Comparison of ENCODE assay signal across 15 cellular contexts in the genomic region with DNA sequence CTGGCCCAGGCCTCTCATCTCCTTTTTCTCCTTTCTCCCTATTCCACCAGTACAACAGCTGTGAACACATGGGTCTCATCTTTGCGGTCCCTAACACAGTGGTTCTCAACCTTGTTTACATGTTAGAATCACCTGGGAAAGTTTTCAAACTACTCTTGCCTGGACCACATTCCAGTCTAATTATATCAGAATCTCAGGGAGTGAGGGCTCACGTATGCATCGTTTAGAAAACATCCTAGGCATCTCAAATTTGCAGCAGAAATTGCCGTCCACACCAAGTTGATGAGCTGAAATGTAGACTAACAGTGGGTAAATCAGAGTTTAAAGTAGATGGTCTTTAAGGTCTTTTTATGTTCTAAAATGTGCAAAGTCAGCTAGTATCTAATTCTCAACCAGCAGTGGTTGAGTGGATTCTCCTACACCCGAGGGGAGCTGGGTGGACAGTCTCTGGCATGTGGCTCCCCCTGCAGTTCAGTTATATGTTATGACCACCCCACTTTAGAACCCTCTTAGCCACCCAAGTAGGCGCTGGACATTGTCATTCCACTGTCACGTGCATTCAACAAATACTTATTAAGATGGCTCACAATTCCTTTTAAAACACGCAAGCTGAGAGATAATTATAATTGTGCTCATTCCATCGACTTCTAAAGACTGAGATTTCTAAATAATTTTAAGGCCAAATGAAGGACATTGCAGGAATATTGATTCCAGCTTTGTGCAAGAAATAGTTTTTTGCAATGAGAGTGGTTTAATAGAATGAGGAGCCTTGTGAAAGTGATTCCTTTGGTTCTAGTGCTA. TPM values are rescaled to one million over a fixed set of nuclear protein-coding genes. Genes with fewer than 3 reads are reported as not detected.
A peak's percentile ranks its signal among the peaks of the same experiment; 100 is the strongest.
DNase-seq lines count a peak whose midpoint lies in the region; ATAC-seq and TF ChIP-seq lines count a peak whose summit lies in the region.
"Not testable (repeated sequence)": the region's sequence is repeated elsewhere in the genome, so short reads cannot be mapped to it uniquely, and the experiment has no call there.
"Had no signal": no experiment of that assay in that cellular context is flagged by ENCODE, and none has a peak within 500 bp of the region (broad histone marks: within the 10 kb centered on the region; RNA-seq: fewer than 3 reads in every experiment).

No MANE protein-coding gene starts in this region.

- not testable (repeated sequence) for H3K9ac ChIP-seq in OCI-LY3 (ENCODE audit: low read length)

- peak; percentile 48 for ATAC-seq in activated CD8-positive, alpha-beta T cell treated with anti-CD3 and anti-CD28 coated beads for 36 hours
- peak; percentile 45 for ATAC-seq in stimulated activated naive CD8-positive, alpha-beta T cell treated with anti-CD3 and anti-CD28 coated beads, Interleukin-15, amount 100 ng/mL, for 72 hours

- H3K4me1 ChIP-seq in BE2C; OCI-LY3 (ENCODE audit: low read length); cardiac muscle cell (ENCODE audit: low read depth): not testable (repeated sequence)

- H3K79me2 ChIP-seq in OCI-LY3 (ENCODE audit: low read length) = not testable (repeated sequence)

- not testable (repeated sequence) for H3K4me2 ChIP-seq in OCI-LY3 (ENCODE audit: low read length)

- H3K9me3 Mint-ChIP-seq in activated CD8-positive, alpha-beta T cell treated with anti-CD3 and anti-CD28 coated beads for 36 hours; chondrocyte (ENCODE audit: low read depth); mesothelial cell of epicardium; stimulated activated naive CD8-positive, alpha-beta T cell treated with anti-CD3 and anti-CD28 coated beads, Interleukin-15, amount 100 ng/mL, for 72 hours: not testable (repeated sequence)

- H3K4me3 Mint-ChIP-seq in activated CD8-positive, alpha-beta T cell treated with anti-CD3 and anti-CD28 coated beads for 36 hours; chondrocyte (ENCODE audit: unreplicated experiment); mesothelial cell of epicardium; stimulated activated naive CD8-positive, alpha-beta T cell treated with anti-CD3 and anti-CD28 coated beads, Interleukin-15, amount 100 ng/mL, for 72 hours: not testable (repeated sequence)

- H4K20me1 ChIP-seq in OCI-LY3 (ENCODE audit: insufficient read depth, low read length) = not testable (repeated sequence)

- H3K4me3 ChIP-seq in BE2C (ENCODE audit: low read depth, low read length); GM12875 (ENCODE audit: low read depth, low read length); OCI-LY3 (ENCODE audit: low read length); cardiac muscle cell: not testable (repeated sequence)

- DNase-seq in BE2C; activated CD8-positive, alpha-beta T cell treated with anti-CD3 and anti-CD28 coated beads for 36 hours; chondrocyte (ENCODE audit: low spot score); mesothelial cell of epicardium (ENCODE audit: low spot score in 2 of 2, unreplicated experiment in 2 of 2); stimulated activated naive CD8-positive, alpha-beta T cell treated with anti-CD3 and anti-CD28 coated beads, Interleukin-15, amount 100 ng/mL, for 72 hours: not testable (repeated sequence)
- peak; percentile 12 to 14 for DNase-seq in cardiac muscle cell (ENCODE audit: low read depth in 1 of 2, low spot score in 1 of 2)

- not testable (repeated sequence) for H3K9me3 ChIP-seq in BE2C; OCI-LY3 (ENCODE audit: insufficient read depth, low read length); cardiac muscle cell (ENCODE audit: low read depth)

- TF ChIP-seq CTCF in BE2C (IDR thresholded peaks at IDR 0.05; ENCODE audit: low read depth, low read length) (peak; percentile 38), GM12875 (IDR thresholded peaks at IDR 0.05; ENCODE audit: borderline replicate concordance, insufficient read depth, low read depth, low read length) (peak; percentile 9; the same call in 1 of the 2 replicates), OCI-LY3 (IDR thresholded peaks at IDR 0.05; ENCODE audit: low read depth, low read length) (peak; percentile 18; the same call in 1 of the 2 replicates), chondrocyte (IDR thresholded peaks at IDR 0.05) (peak; percentile 52), cardiac muscle cell (IDR thresholded peaks at IDR 0.05; ENCODE audit: low read depth, low read length) (peak; percentile 25), mesothelial cell of epicardium (IDR thresholded peaks at IDR 0.05; ENCODE audit: unreplicated experiment) (peak; percentile 21)
- not testable (repeated sequence) for TF ChIP-seq CTCF in activated CD8-positive, alpha-beta T cell treated with anti-CD3 and anti-CD28 coated beads for 36 hours (IDR thresholded peaks at IDR 0.05)

- H3K27ac ChIP-seq in OCI-LY3 (ENCODE audit: low read length); cardiac muscle cell: not testable (repeated sequence)

- H3K27ac Mint-ChIP-seq in activated CD8-positive, alpha-beta T cell treated with anti-CD3 and anti-CD28 coated beads for 36 hours; stimulated activated naive CD8-positive, alpha-beta T cell treated with anti-CD3 and anti-CD28 coated beads, Interleukin-15, amount 100 ng/mL, for 72 hours: not testable (repeated sequence)
- H3K27ac Mint-ChIP-seq in chondrocyte (ENCODE audit: unreplicated experiment) (peak overlapping the region; percentile 49), mesothelial cell of epicardium (peak overlapping the region; percentile 90)

- H3K27me3 ChIP-seq in BE2C; OCI-LY3 (ENCODE audit: low read depth, low read length); cardiac muscle cell: not testable (repeated sequence)

- intact Hi-C loops in activated CD8-positive, alpha-beta T cell treated with anti-CD3 and anti-CD28 coated beads for 36 hours (cut with micrococcal nuclease) = not testable (repeated sequence)

- POLR2A ChIA-PET in activated CD8-positive, alpha-beta T cell treated with anti-CD3 and anti-CD28 coated beads for 36 hours (lab: Charles Lee) = interaction anchor here (1.6 kb wide), 1 partner anchor 10 kb away, joined by 4 read pairs; no protein-coding TSS in a partner anchor

- not testable (repeated sequence) for H2AFZ ChIP-seq in OCI-LY3 (ENCODE audit: low read depth, low read length)

- not testable (repeated sequence) for H3K4me1 Mint-ChIP-seq in activated CD8-positive, alpha-beta T cell treated with anti-CD3 and anti-CD28 coated beads for 36 hours (ENCODE audit: low read depth); stimulated activated naive CD8-positive, alpha-beta T cell treated with anti-CD3 and anti-CD28 coated beads, Interleukin-15, amount 100 ng/mL, for 72 hours
- H3K4me1 Mint-ChIP-seq in chondrocyte (ENCODE audit: low read depth) (peaks cover 11% of the 10 kb centered on the region), mesothelial cell of epicardium (peaks cover 17% of the 10 kb centered on the region)

- CTCF ChIA-PET in activated CD8-positive, alpha-beta T cell treated with anti-CD3 and anti-CD28 coated beads for 36 hours (lab: Charles Lee) = interaction anchor here (0.5 to 1.8 kb wide), 10 partner anchors 9 to 77 kb away, joined by 3 to 8 read pairs (median 3); no protein-coding TSS in a partner anchor

- H3K36me3 Mint-ChIP-seq in activated CD8-positive, alpha-beta T cell treated with anti-CD3 and anti-CD28 coated beads for 36 hours (ENCODE audit: low read depth); chondrocyte (ENCODE audit: low read depth); mesothelial cell of epicardium: not testable (repeated sequence)

- H3K27me3 Mint-ChIP-seq in activated CD8-positive, alpha-beta T cell treated with anti-CD3 and anti-CD28 coated beads for 36 hours; chondrocyte (ENCODE audit: low read depth); mesothelial cell of epicardium (ENCODE audit: low read depth); stimulated activated naive CD8-positive, alpha-beta T cell treated with anti-CD3 and anti-CD28 coated beads, Interleukin-15, amount 100 ng/mL, for 72 hours: not testable (repeated sequence)

- not testable (repeated sequence) for H3K36me3 ChIP-seq in BE2C; OCI-LY3 (replicated peaks; ENCODE audit: low read depth, low read length); cardiac muscle cell

RNA-seq across cellular contexts. Expression of gene CSH2, which starts 3.8 kb away (rescaled TPM):
- polyA plus RNA-seq in BE2C (2012; ENCODE audit: insufficient read depth, insufficient read length, low read depth) = not detected
- not detected for total RNA-seq in activated CD8-positive, alpha-beta T cell treated with anti-CD3 and anti-CD28 coated beads for 36 hours
- 6.9 TPM in 1 of 3 replicates, not detected in the others for total RNA-seq in chondrocyte
- total RNA-seq in cardiac muscle cell = not detected in 2 replicates
- not detected in 2 replicates for polyA plus RNA-seq in cardiac muscle cell
- 0.43 to 0.66 TPM in 2 of 3 replicates, not detected in the other for total RNA-seq in mesothelial cell of epicardium
- total RNA-seq: activated CD4-positive, alpha-beta T cell treated with anti-CD3 and anti-CD28 coated beads for 36 hours; activated CD8-positive, alpha-beta memory T cell treated with anti-CD3 and anti-CD28 coated beads for 36 hours; activated T-cell treated with anti-CD3 and anti-CD28 coated beads, Interleukin-2, amount 50 U/mL, for 4 hours; epithelial cell of proximal tubule; posterior vena cava; skeletal muscle tissue; uterus had no signal

RNA-seq across cellular contexts. Expression of gene GH2, which starts 12.1 kb away (rescaled TPM):
- not detected for polyA plus RNA-seq in BE2C (2012; ENCODE audit: insufficient read depth, insufficient read length, low read depth)
- not detected for total RNA-seq in activated CD8-positive, alpha-beta T cell treated with anti-CD3 and anti-CD28 coated beads for 36 hours
- total RNA-seq in chondrocyte (not detected in 3 replicates), cardiac muscle cell (not detected in 2 replicates), mesothelial cell of epicardium (not detected in 3 replicates)
- polyA plus RNA-seq in cardiac muscle cell = 0.35 TPM in 1 of 2 replicates, not detected in the other
- total RNA-seq: activated CD4-positive, alpha-beta T cell treated with anti-CD3 and anti-CD28 coated beads for 36 hours; activated CD8-positive, alpha-beta memory T cell treated with anti-CD3 and anti-CD28 coated beads for 36 hours; activated T-cell treated with anti-CD3 and anti-CD28 coated beads, Interleukin-2, amount 50 U/mL, for 4 hours; epithelial cell of proximal tubule; posterior vena cava; skeletal muscle tissue; uterus had no signal

RNA-seq across cellular contexts. Expression of gene CSH1, which starts 26.7 kb away (rescaled TPM):
- polyA plus RNA-seq in BE2C (2012; ENCODE audit: insufficient read depth, insufficient read length, low read depth) = not detected
- not detected for total RNA-seq in activated CD8-positive, alpha-beta T cell treated with anti-CD3 and anti-CD28 coated beads for 36 hours
- total RNA-seq in chondrocyte = 14.0 TPM in 1 of 3 replicates, not detected in the others
- total RNA-seq in cardiac muscle cell = not detected in 2 replicates
- not detected in 2 replicates for polyA plus RNA-seq in cardiac muscle cell
- 0.61 TPM in 1 of 3 replicates, not detected in the others for total RNA-seq in mesothelial cell of epicardium
- total RNA-seq: activated CD4-positive, alpha-beta T cell treated with anti-CD3 and anti-CD28 coated beads for 36 hours; activated CD8-positive, alpha-beta memory T cell treated with anti-CD3 and anti-CD28 coated beads for 36 hours; activated T-cell treated with anti-CD3 and anti-CD28 coated beads, Interleukin-2, amount 50 U/mL, for 4 hours; epithelial cell of proximal tubule; posterior vena cava; skeletal muscle tissue; uterus had no signal

RNA-seq across cellular contexts. Expression of gene SMARCD2, which starts 27.2 kb away (rescaled TPM):
- 96.0 TPM for polyA plus RNA-seq in BE2C (2012; ENCODE audit: insufficient read depth, insufficient read length, low read depth)
- total RNA-seq in activated CD8-positive, alpha-beta T cell treated with anti-CD3 and anti-CD28 coated beads for 36 hours = 100 to 1,000 TPM in 1 of 2 experiments, 10 to 100 TPM in 1; 99.4 to 103 TPM
- total RNA-seq in chondrocyte (30.7 to 35.1 TPM (median 34.6 TPM) in 3 replicates), cardiac muscle cell (39.2 and 67.6 TPM in 2 replicates), mesothelial cell of epicardium (70.1 to 72.3 TPM (median 72.2 TPM) in 3 replicates)
- 40.3 and 45.4 TPM in 2 replicates for polyA plus RNA-seq in cardiac muscle cell

RNA-seq across cellular contexts. Expression of gene CSHL1, which starts 41.4 kb away (rescaled TPM):
- polyA plus RNA-seq in BE2C (2012; ENCODE audit: insufficient read depth, insufficient read length, low read depth) = not detected
- not detected for total RNA-seq in activated CD8-positive, alpha-beta T cell treated with anti-CD3 and anti-CD28 coated beads for 36 hours
- total RNA-seq in chondrocyte = 0.68 TPM in 1 of 3 replicates, not detected in the others
- total RNA-seq in cardiac muscle cell = not detected in 2 replicates
- polyA plus RNA-seq in cardiac muscle cell = not detected in 2 replicates
- not detected in 3 replicates for total RNA-seq in mesothelial cell of epicardium
- total RNA-seq: activated CD4-positive, alpha-beta T cell treated with anti-CD3 and anti-CD28 coated beads for 36 hours; activated CD8-positive, alpha-beta memory T cell treated with anti-CD3 and anti-CD28 coated beads for 36 hours; activated T-cell treated with anti-CD3 and anti-CD28 coated beads, Interleukin-2, amount 50 U/mL, for 4 hours; epithelial cell of proximal tubule; posterior vena cava; skeletal muscle tissue; uterus had no signal
